Comparison of ENCODE assay signal across 8 cellular contexts in genomic region chr12:47397664-47398281, GRCh38.
DNase-seq lines count a peak whose midpoint lies in the region; ATAC-seq, FAIRE-seq and TF ChIP-seq lines count a peak whose summit lies in the region.

No MANE protein-coding gene starts in this region.

- no peak overlapping the region for H3K9ac ChIP-seq in kidney (ENCODE audit: low read length in 2 of 2)

- DNase-seq in NCI-H524 (lab: John Stamatoyannopoulos, UW) (peak; percentile 12 to 51), NCI-H524 treated with DMSO at 0.1 percent for 48 hours (lab: John Stamatoyannopoulos, UW) (no peak), RWPE1 (ENCODE audit: low spot score) (peak; percentile 40), amniotic epithelial cell (ENCODE audit: low read depth) (peak; percentile 83), kidney (no peak), vagina (ENCODE audit: extremely low spot score in 2 of 2) (no peak), NCI-H1694 treated with DMSO at 0.1 percent for 48 hours (lab: John Stamatoyannopoulos, UW) (no peak)

- H3K27me3 ChIP-seq in vagina = no peaks in the 10 kb centered on the region

- ATAC-seq in HG02981 (IDR thresholded peaks at IDR 0.05; ENCODE audit: unreplicated experiment) = peak; percentile 67

- intact Hi-C loops in kidney (cut with DNase I) (no loop called here), vagina (cut with DNase I) (no loop called here)

- H3K9me3 ChIP-seq in kidney (ENCODE audit: control insufficient read depth in 1 of 2, low read length in 2 of 2) = peaks cover 0 to 10% of the 10 kb centered on the region in 2 donors
- no peaks in the 10 kb centered on the region for H3K9me3 ChIP-seq in vagina

- no peak overlapping the region for H3K4me3 ChIP-seq in kidney (ENCODE audit: low read length in 2 of 2)
- no peak overlapping the region for H3K4me3 ChIP-seq in vagina

- no peak for FAIRE-seq in kidney (lab: Jason Lieb, UNC)

- CTCF ChIA-PET in RWPE1 (lab: Yijun Ruan, JAX) = interaction anchor here (0.5 to 0.8 kb wide), 4 partner anchors 15 to 1049 kb away, joined by 3 to 5 read pairs (median 4); no protein-coding TSS in a partner anchor

- no peak for TF ChIP-seq POLR2A in vagina (IDR thresholded peaks at IDR 0.05)

- H3K36me3 ChIP-seq in kidney (ENCODE audit: control insufficient read depth in 1 of 2, insufficient read depth in 2 of 2, low read length in 2 of 2) = no peaks in the 10 kb centered on the region
- no peaks in the 10 kb centered on the region for H3K36me3 ChIP-seq in vagina

- H3K27ac ChIP-seq in RWPE1 (no peak overlapping the region), kidney (ENCODE audit: low read depth in 2 of 2, low read length in 2 of 2) (no peak overlapping the region), vagina (no peak overlapping the region)

- POLR2A ChIA-PET in RWPE1 (lab: Yijun Ruan, JAX; ENCODE audit: low non-redundant PET) = no interaction called here

- H3K4me1 ChIP-seq in kidney (ENCODE audit: control insufficient read depth in 1 of 2, insufficient read depth in 1 of 2, low read depth in 1 of 2, low read length in 2 of 2) (peaks cover 0 to 5% of the 10 kb centered on the region in 2 donors), vagina (no peaks in the 10 kb centered on the region)

- TF ChIP-seq CTCF in RWPE1 (conservative IDR thresholded peaks at IDR 0.05; ENCODE audit: low read depth) (no peak; the same call in 1 of the 2 replicates), kidney (IDR thresholded peaks at IDR 0.05; ENCODE audit: borderline replicate concordance, extremely low read depth, insufficient read depth) (peak; percentile 44), vagina (IDR thresholded peaks at IDR 0.05) (no peak)

Comparison
In these comparisons a context has a peak if more than half of its experiments do, and no peak if none do; other contexts are left out.
1. DNase-seq: peak in NCI-H524 (2 of 2), RWPE1 (single experiment) and amniotic epithelial cell (single experiment); none in NCI-H524 treated with DMSO at 0.1 percent for 48 hours (single experiment), kidney (single experiment), vagina (0 of 2) and NCI-H1694 treated with DMSO at 0.1 percent for 48 hours (single experiment).